13 cellular contexts compared by ENCODE assay signal in the genomic region with DNA sequence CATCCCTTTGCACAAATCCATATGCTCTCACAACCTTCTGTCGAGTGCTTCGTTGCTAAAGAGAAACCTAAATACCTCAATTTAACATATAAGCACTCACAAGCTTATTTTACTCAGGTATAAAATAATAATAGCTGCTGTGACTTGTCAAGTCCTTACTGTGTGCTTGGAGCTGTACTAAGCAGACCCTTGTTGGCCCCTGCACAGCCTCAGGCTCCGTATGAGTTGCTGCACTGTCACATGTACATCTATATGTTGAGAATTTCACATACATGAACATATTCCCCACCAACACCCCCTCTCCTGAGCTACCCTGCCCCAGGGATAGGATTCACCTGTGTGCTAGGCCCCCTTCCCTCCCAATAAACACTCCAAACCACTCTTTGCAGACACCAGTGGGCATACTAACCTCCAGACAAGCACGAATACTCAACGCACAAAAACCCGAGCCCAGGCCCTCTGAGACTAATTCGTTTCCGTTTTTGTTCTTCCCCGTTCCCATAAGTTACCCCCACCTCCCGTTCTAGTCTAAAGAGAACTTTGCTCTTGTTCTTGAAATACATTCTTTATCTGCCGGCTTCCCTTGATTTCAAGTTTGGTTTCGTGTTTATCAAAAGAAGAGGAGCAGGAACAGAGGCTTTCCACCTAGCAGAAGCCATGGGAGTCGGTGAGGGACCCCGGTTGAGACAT. TPM values are rescaled to one million over a fixed set of nuclear protein-coding genes. Genes with fewer than 3 reads are reported as not detected.
DNase-seq lines count a peak whose midpoint lies in the region; ATAC-seq and TF ChIP-seq lines count a peak whose summit lies in the region.
"Had no signal": no experiment of that assay in that cellular context is flagged by ENCODE, and none has a peak within 500 bp of the region (broad histone marks: within the 10 kb centered on the region; RNA-seq: fewer than 3 reads in every experiment).

No MANE protein-coding gene starts in this region.

- no peak for ATAC-seq in CD8-positive, alpha-beta T cell
- ATAC-seq in GM23338: no peak
- no peak for ATAC-seq in effector memory CD8-positive, alpha-beta T cell (replicated peaks)
- ATAC-seq in HG03439 (IDR thresholded peaks at IDR 0.05; ENCODE audit: unreplicated experiment): no peak
- ATAC-seq: right cardiac atrium had no signal

- no peak overlapping the region for H2AFZ ChIP-seq in GM23338
- no peak overlapping the region for H2AFZ ChIP-seq in neural cell (ENCODE audit: low read depth, low read length)

- H3K4me3 ChIP-seq in CD8-positive, alpha-beta T cell (ENCODE audit: low read depth, low read length): peak overlapping the region; percentile 8
- H3K4me3 ChIP-seq in GM23338: peak overlapping the region; percentile 63
- H3K4me3 ChIP-seq in neural cell (ENCODE audit: low read length): no peak overlapping the region

- DNase-seq in CD8-positive, alpha-beta T cell: no peak
- DNase-seq in GM23338 (ENCODE audit: low spot score) (peak; percentile 12), RKO (ENCODE audit: low spot score) (no peak), T-helper 9 cell (no peak)
- DNase-seq in effector memory CD8-positive, alpha-beta T cell: no peak
- DNase-seq: cortex of kidney, mesenchymal stem cell, NCI-H345 had no signal

- intact Hi-C loops in CD8-positive, alpha-beta T cell (cut with DNase I, micrococcal nuclease): loop anchor here (5.0 to 10.0 kb wide), 2 partner anchors 158 to 170 kb away; no protein-coding TSS in a partner anchor

- peaks cover 61% of the 10 kb centered on the region for H3K4me1 Mint-ChIP-seq in CD8-positive, alpha-beta T cell (ENCODE audit: low read depth)
- H3K4me1 Mint-ChIP-seq in GM23338: peaks cover 51% of the 10 kb centered on the region
- H3K4me1 Mint-ChIP-seq in effector memory CD8-positive, alpha-beta T cell (ENCODE audit: low read depth in 2 of 2): peaks cover 37 to 48% of the 10 kb centered on the region in 2 donors

- TF ChIP-seq EP300 in neural cell (conservative IDR thresholded peaks at IDR 0.05; ENCODE audit: poor library complexity, severe bottlenecking): no peak

- H3K4me3 Mint-ChIP-seq in CD8-positive, alpha-beta T cell: peak overlapping the region; percentile 7
- peak overlapping the region; percentile 71 for H3K4me3 Mint-ChIP-seq in GM23338
- peak overlapping the region; percentile 60 to 69 for H3K4me3 Mint-ChIP-seq in effector memory CD8-positive, alpha-beta T cell

- CTCF ChIA-PET in CD8-positive, alpha-beta T cell (lab: Charles Lee): interaction anchor here (1.8 kb wide), 1 partner anchor 11 kb away, joined by 6 read pairs; no protein-coding TSS in a partner anchor

- H3K36me3 Mint-ChIP-seq in CD8-positive, alpha-beta T cell: no peaks in the 10 kb centered on the region
- H3K36me3 Mint-ChIP-seq in GM23338 (ENCODE audit: low read depth): no peaks in the 10 kb centered on the region; the same call in 2 of the 3 replicates
- peaks cover 8% of the 10 kb centered on the region for H3K36me3 Mint-ChIP-seq in effector memory CD8-positive, alpha-beta T cell (ENCODE audit: insufficient read depth)

- H4K20me1 ChIP-seq in GM23338 (replicated peaks; ENCODE audit: insufficient read depth): peaks cover 15% of the 10 kb centered on the region
- no peaks in the 10 kb centered on the region for H4K20me1 ChIP-seq in neural cell (ENCODE audit: insufficient read depth)

- H3K36me3 ChIP-seq in CD8-positive, alpha-beta T cell (ENCODE audit: insufficient read depth, low read length): no peaks in the 10 kb centered on the region
- no peaks in the 10 kb centered on the region for H3K36me3 ChIP-seq in GM23338 (ENCODE audit: insufficient read depth)
- H3K36me3 ChIP-seq in neural cell (ENCODE audit: insufficient read depth, low read length): no peaks in the 10 kb centered on the region

- no peak overlapping the region for H3K27ac ChIP-seq in CD8-positive, alpha-beta T cell (ENCODE audit: low read depth, low read length)
- H3K27ac ChIP-seq in GM23338 (ENCODE audit: low read depth) (no peak overlapping the region), neural cell (ENCODE audit: low read length) (no peak overlapping the region)

- H3K9ac ChIP-seq in neural cell (ENCODE audit: low read length): no peak overlapping the region

- H3K4me1 ChIP-seq in CD8-positive, alpha-beta T cell (ENCODE audit: insufficient read depth, low read length): peaks cover 63% of the 10 kb centered on the region
- peaks cover 62% of the 10 kb centered on the region for H3K4me1 ChIP-seq in GM23338 (ENCODE audit: insufficient read depth)

- no peaks in the 10 kb centered on the region for H3K79me2 ChIP-seq in GM23338 (replicated peaks; ENCODE audit: insufficient read depth)
- H3K79me2 ChIP-seq in neural cell (replicated peaks; ENCODE audit: insufficient read depth, low read length): no peaks in the 10 kb centered on the region

- POLR2A ChIA-PET in CD8-positive, alpha-beta T cell (lab: Charles Lee): no interaction called here

- TF ChIP-seq CTCF in CD8-positive, alpha-beta T cell (IDR thresholded peaks at IDR 0.05): no peak
- TF ChIP-seq CTCF in GM23338 (conservative IDR thresholded peaks at IDR 0.05; ENCODE audit: low read depth in 2 of 2) (no peak), neural cell (IDR thresholded peaks at IDR 0.05; ENCODE audit: poor library complexity, severe bottlenecking) (no peak)

- peaks cover 74% of the 10 kb centered on the region for H3K27me3 ChIP-seq in CD8-positive, alpha-beta T cell (ENCODE audit: insufficient read depth, low read length)
- H3K27me3 ChIP-seq in GM23338 (ENCODE audit: insufficient read depth) (peaks cover 100% of the 10 kb centered on the region), neural cell (ENCODE audit: insufficient read depth, low read depth, low read length) (peaks cover 100% of the 10 kb centered on the region)

- H3F3A ChIP-seq in GM23338 (replicated peaks; ENCODE audit: low read depth) (peaks cover 12% of the 10 kb centered on the region; the same call in 1 of the 2 replicates), neural cell (ENCODE audit: insufficient read depth, low read length, poor library complexity, severe bottlenecking) (no peaks in the 10 kb centered on the region)

- H3K27me3 Mint-ChIP-seq in CD8-positive, alpha-beta T cell (ENCODE audit: low read depth): peaks cover 77% of the 10 kb centered on the region
- H3K27me3 Mint-ChIP-seq in GM23338 (ENCODE audit: insufficient read depth, low read depth, poor library complexity): peaks cover 98% of the 10 kb centered on the region
- H3K27me3 Mint-ChIP-seq in effector memory CD8-positive, alpha-beta T cell: peaks cover 79 to 92% of the 10 kb centered on the region in 2 donors

- H3K4me2 ChIP-seq in GM23338 (peak overlapping the region; percentile 94), neural cell (ENCODE audit: low read length) (no peak overlapping the region)

- no peaks in the 10 kb centered on the region for H3K9me3 ChIP-seq in CD8-positive, alpha-beta T cell (ENCODE audit: low read length)
- H3K9me3 ChIP-seq in neural cell (ENCODE audit: low read length): no peaks in the 10 kb centered on the region

- H3K9me2 ChIP-seq in GM23338 (ENCODE audit: insufficient read depth): no peaks in the 10 kb centered on the region
- no peaks in the 10 kb centered on the region for H3K9me2 ChIP-seq in neural cell (ENCODE audit: insufficient read depth, low read length)

- TF ChIP-seq RAD21 in neural cell (conservative IDR thresholded peaks at IDR 0.05): no peak

- no peak overlapping the region for H3K27ac Mint-ChIP-seq in CD8-positive, alpha-beta T cell
- no peak overlapping the region for H3K27ac Mint-ChIP-seq in GM23338
- H3K27ac Mint-ChIP-seq in effector memory CD8-positive, alpha-beta T cell: no peak overlapping the region

- H3K9me3 Mint-ChIP-seq in CD8-positive, alpha-beta T cell: no peaks in the 10 kb centered on the region
- H3K9me3 Mint-ChIP-seq in GM23338: peaks cover 4% of the 10 kb centered on the region; the same call in 1 of the 3 replicates
- no peaks in the 10 kb centered on the region for H3K9me3 Mint-ChIP-seq in effector memory CD8-positive, alpha-beta T cell

TF ChIP-seq in GM23338, 12 proteins besides CTCF, POLR2A, EP300 and RAD21 (continues in another document):
- peak; percentile 98 for TF ChIP-seq EZH2 (IDR thresholded peaks at IDR 0.05; ENCODE audit: low read depth, unreplicated experiment)

TF ChIP-seq in neural cell, 6 proteins besides CTCF, POLR2A, EP300 and RAD21 (continues in another document):
- no peak for TF ChIP-seq MXI1 (conservative IDR thresholded peaks at IDR 0.05; ENCODE audit: poor library complexity, severe bottlenecking)
- no peak for TF ChIP-seq SMC3 (conservative IDR thresholded peaks at IDR 0.05; ENCODE audit: poor library complexity)
- no peak for TF ChIP-seq REST (IDR thresholded peaks at IDR 0.05; ENCODE audit: borderline replicate concordance)
- TF ChIP-seq POLR2AphosphoS5 (IDR thresholded peaks at IDR 0.05): no peak

RNA-seq across cellular contexts. Expression of gene HAND1, which starts 3.6 kb away (rescaled TPM):
- total RNA-seq in CD8-positive, alpha-beta T cell: not detected
- not detected in 2 replicates for total RNA-seq in GM23338 (2014; rRNA removed; shearing (Covaris generic))
- not detected in 2 replicates for polyA plus RNA-seq in GM23338 (2016; fragmentation: Nextera tagmentation; extraction: Ambion mirVana)
- not detected in 2 replicates for polyA plus RNA-seq in neural cell
- polyA minus RNA-seq in neural cell: not detected in 2 replicates
- total RNA-seq: T-helper 1 cell treated with Interleukin-12 subunit alpha and Interleukin-12 subunit beta and Interleukin-4 antibody, amounts not matched to agents 30 ng/mL and 1 ng/mL, for 36 hours had no signal
- polyA plus RNA-seq: adipose tissue had no signal

RNA-seq across cellular contexts. Expression of gene SAP30L, which starts 28.6 kb away (rescaled TPM):
- total RNA-seq in CD8-positive, alpha-beta T cell: 10 to 100 TPM; 24.1 to 25.4 TPM
- 11.5 and 21.4 TPM in 2 replicates for total RNA-seq in GM23338 (2014; rRNA removed; shearing (Covaris generic))
- polyA plus RNA-seq in GM23338 (2016; fragmentation: Nextera tagmentation; extraction: Ambion mirVana) (29.3 and 36.8 TPM in 2 replicates), neural cell (18.5 and 32.7 TPM in 2 replicates)
- 32.8 and 40.7 TPM in 2 replicates for polyA minus RNA-seq in neural cell

Comparison
In these comparisons a context has a peak if more than half of its experiments do, and no peak if none do; other contexts are left out.
1. H3K4me3 Mint-ChIP-seq: peak in every context shown above with its lines; median percentile 71 in GM23338; 64 in effector memory CD8-positive, alpha-beta T cell; 7 in CD8-positive, alpha-beta T cell.